Comparison of ENCODE assay signal across 11 cellular contexts in the genomic region with DNA sequence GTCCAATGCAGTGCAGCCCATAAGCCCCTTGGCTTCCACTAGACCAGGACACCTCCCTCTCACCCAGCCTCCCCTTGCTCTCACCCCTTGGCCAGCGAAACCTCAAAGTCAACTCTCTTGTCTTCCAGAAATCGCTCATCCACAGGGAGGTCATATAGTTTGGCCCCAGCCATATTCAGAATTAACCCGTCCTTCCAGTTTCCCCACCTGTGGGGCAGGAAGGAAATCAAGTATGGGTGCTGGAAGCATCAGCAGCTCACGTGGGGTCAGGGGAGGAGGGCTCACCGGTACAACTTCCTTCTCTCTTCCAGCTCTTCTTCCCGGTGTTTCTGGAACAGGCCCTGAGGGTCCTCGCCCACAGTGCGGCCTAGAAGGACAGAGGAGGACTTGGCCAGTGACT. TPM values are rescaled to one million over a fixed set of nuclear protein-coding genes. Genes with fewer than 3 reads are reported as not detected.
DNase-seq lines count a peak whose midpoint lies in the region; TF ChIP-seq lines count a peak whose summit lies in the region.
"Not testable (repeated sequence)": the region's sequence is repeated elsewhere in the genome, so short reads cannot be mapped to it uniquely, and the experiment has no call there.
"Had no signal": no experiment of that assay in that cellular context is flagged by ENCODE, and none has a peak within 500 bp of the region (broad histone marks: within the 10 kb centered on the region; RNA-seq: fewer than 3 reads in every experiment).

No MANE protein-coding gene starts in this region.

- H3K4me3 ChIP-seq in LNCaP clone FGC (ENCODE audit: low read depth, low read length) = peak overlapping the region; percentile 75
- H3K4me3 ChIP-seq in iPS-18c (ENCODE audit: insufficient read depth, low read depth, low read length) = peak overlapping the region; percentile 28; the same call in 1 of the 2 replicates
- not testable (repeated sequence) for H3K4me3 ChIP-seq in neuronal stem cell (ENCODE audit: low read length in 2 of 2)

- H3K36me3 Mint-ChIP-seq in H9 (ENCODE audit: insufficient read depth in 1 of 3, low read depth in 3 of 3); activated CD4-positive, alpha-beta T cell treated with anti-CD3 and anti-CD28 coated beads, Interleukin-2, amount 10 ng/mL, durations not matched to agents 24 days and 14 days (ENCODE audit: low read depth); endothelial cell (ENCODE audit: low read depth, unreplicated experiment): not testable (repeated sequence)

- H3K9ac ChIP-seq in H9 (ENCODE audit: extremely low read depth, insufficient read length, low read length); neuronal stem cell (ENCODE audit: low read depth, low read length, poor library complexity): not testable (repeated sequence)

- H4K20me1 ChIP-seq in H9 (ENCODE audit: control insufficient read depth, insufficient read depth, insufficient read length) = not testable (repeated sequence)

- not testable (repeated sequence) for H3K18ac ChIP-seq in H9 (ENCODE audit: insufficient read length, low read depth, low read length)
- peak overlapping the region; percentile 48 for H3K18ac ChIP-seq in neuronal stem cell (ENCODE audit: low read length)

- not testable (repeated sequence) for H3T11ph ChIP-seq in H9 (ENCODE audit: low read length)

- not testable (repeated sequence) for H3K4me1 ChIP-seq in H9 (ENCODE audit: insufficient read depth, low read length)
- peaks cover 4 to 14% of the 10 kb centered on the region in 2 donors for H3K4me1 ChIP-seq in neuronal stem cell (ENCODE audit: control insufficient read depth in 2 of 2, insufficient read depth in 1 of 2, low read depth in 1 of 2, low read length in 2 of 2)

- H3K23ac ChIP-seq in H9 (ENCODE audit: insufficient read length, low read depth, low read length); neuronal stem cell (ENCODE audit: low read depth, low read length, poor library complexity): not testable (repeated sequence)

- H2BK5ac ChIP-seq in H9 (ENCODE audit: insufficient read length, low read length); neuronal stem cell (ENCODE audit: low read length): not testable (repeated sequence)

- not testable (repeated sequence) for H2BK20ac ChIP-seq in H9 (ENCODE audit: low read depth, low read length, poor library complexity, severe bottlenecking)

- not testable (repeated sequence) for H2AFZ ChIP-seq in H9 (ENCODE audit: low read length); neuronal stem cell (ENCODE audit: low read length)

- not testable (repeated sequence) for H4K8ac ChIP-seq in H9 (replicated peaks; ENCODE audit: insufficient read length, low read depth, low read length); neuronal stem cell (ENCODE audit: low read depth, low read length)

- H3K4me2 ChIP-seq in H9 (ENCODE audit: insufficient read depth, insufficient read length, low read length) = peak overlapping the region; percentile 9
- not testable (repeated sequence) for H3K4me2 ChIP-seq in neuronal stem cell (ENCODE audit: insufficient read depth, low read length, poor library complexity, severe bottlenecking)

- DNase-seq in DMS53 (lab: John Stamatoyannopoulos, UW) = peak; percentile 52
- DNase-seq in H9; activated CD4-positive, alpha-beta T cell treated with anti-CD3 and anti-CD28 coated beads, Interleukin-2, amount 10 ng/mL, durations not matched to agents 24 days and 14 days; endothelial cell (ENCODE audit: low spot score); neuronal stem cell (ENCODE audit: low spot score): not testable (repeated sequence)
- DNase-seq in LNCaP clone FGC (ENCODE audit: low read depth) = peak; percentile 69

- not testable (repeated sequence) for H2BK120ac ChIP-seq in H9 (ENCODE audit: low read depth, low read length, poor library complexity, severe bottlenecking); neuronal stem cell (ENCODE audit: low read depth, low read length)

- not testable (repeated sequence) for H3K56ac ChIP-seq in H9 (ENCODE audit: insufficient read length, low read depth, low read length)

- peaks cover 30% of the 10 kb centered on the region; the same call in 1 of the 2 replicates for H3K27me3 ChIP-seq in H9 (ENCODE audit: insufficient read depth, low read length)
- peaks cover 5 to 76% (median 54%) of the 10 kb centered on the region in 3 experiments for H3K27me3 ChIP-seq in neuronal stem cell (ENCODE audit: control insufficient read depth in 3 of 3, insufficient read depth in 3 of 3, low read depth in 1 of 3, low read length in 3 of 3)

- peaks cover 14% of the 10 kb centered on the region for H3K23me2 ChIP-seq in H9 (ENCODE audit: insufficient read length, low read depth, low read length, poor library complexity, severe bottlenecking)

- intact Hi-C loops in activated CD4-positive, alpha-beta T cell treated with anti-CD3 and anti-CD28 coated beads, Interleukin-2, amount 10 ng/mL, durations not matched to agents 24 days and 14 days (cut with micrococcal nuclease) = loop anchor here (5.0 kb wide), 1 partner anchor 76 kb away; the partner anchor contains the start of gene GGT6

- H3K27ac Mint-ChIP-seq in H9; activated CD4-positive, alpha-beta T cell treated with anti-CD3 and anti-CD28 coated beads, Interleukin-2, amount 10 ng/mL, durations not matched to agents 24 days and 14 days; endothelial cell (ENCODE audit: unreplicated experiment): not testable (repeated sequence)

- not testable (repeated sequence) for H4K5ac ChIP-seq in H9 (ENCODE audit: insufficient read length, low read depth, low read length)

- not testable (repeated sequence) for H3K79me2 ChIP-seq in H9 (ENCODE audit: insufficient read depth, low read length)

- H3K4me1 Mint-ChIP-seq in H9 (peaks cover 38 to 52% of the 10 kb centered on the region in 2 experiments), endothelial cell (ENCODE audit: unreplicated experiment) (peaks cover 22% of the 10 kb centered on the region)
- peaks cover 24% of the 10 kb centered on the region for H3K4me1 Mint-ChIP-seq in activated CD4-positive, alpha-beta T cell treated with anti-CD3 and anti-CD28 coated beads, Interleukin-2, amount 10 ng/mL, durations not matched to agents 24 days and 14 days

- no CpG with 5 or more reads among the region's 8 CpGs for WGBS in H9 (ENCODE audit: extremely low coverage, insufficient read length, low lambda C conversion rate)
- no CpG with 5 or more reads among the region's 8 CpGs for whole genome bisulfite sequencing in neuronal stem cell (ENCODE audit: extremely low coverage in 2 of 2, insufficient read length in 2 of 2, insufficient replicate concordance in 1 of 2), 2 donors

- H3K14ac ChIP-seq in H9 (ENCODE audit: insufficient read depth, low read length); neuronal stem cell (ENCODE audit: low read length): not testable (repeated sequence)

- H3K4ac ChIP-seq in H9 (ENCODE audit: low read depth, low read length); neuronal stem cell (ENCODE audit: low read length): not testable (repeated sequence)

- not testable (repeated sequence) for H3K79me1 ChIP-seq in H9 (ENCODE audit: insufficient read depth, low read depth, low read length, poor library complexity, severe bottlenecking); neuronal stem cell (ENCODE audit: low read depth, low read length)

- H3K27me3 Mint-ChIP-seq in H9 (ENCODE audit: low read depth) (peaks cover 86% of the 10 kb centered on the region), endothelial cell (ENCODE audit: unreplicated experiment) (peaks cover 20% of the 10 kb centered on the region)
- peaks cover 77% of the 10 kb centered on the region for H3K27me3 Mint-ChIP-seq in activated CD4-positive, alpha-beta T cell treated with anti-CD3 and anti-CD28 coated beads, Interleukin-2, amount 10 ng/mL, durations not matched to agents 24 days and 14 days

- H3K36me3 ChIP-seq in neuronal stem cell (replicated peaks in 1 of 2; ENCODE audit: control insufficient read depth in 2 of 2, insufficient read depth in 2 of 2, low read length in 2 of 2) = not testable (repeated sequence)

- H4K91ac ChIP-seq in H9 (ENCODE audit: insufficient read length, low read depth, low read length); neuronal stem cell (ENCODE audit: low read depth, low read length, poor library complexity): not testable (repeated sequence)

- not testable (repeated sequence) for H3K27ac ChIP-seq in H9 (ENCODE audit: insufficient read length, low read depth, low read length); neuronal stem cell (replicated peaks; ENCODE audit: low read length)

- H3K4me3 Mint-ChIP-seq in H9 = peak overlapping the region in 1 of 2 experiments; percentile 77; a peak in 4 of 5 replicates
- H3K4me3 Mint-ChIP-seq in activated CD4-positive, alpha-beta T cell treated with anti-CD3 and anti-CD28 coated beads, Interleukin-2, amount 10 ng/mL, durations not matched to agents 24 days and 14 days = peak overlapping the region; percentile 65
- peak overlapping the region; percentile 79 for H3K4me3 Mint-ChIP-seq in endothelial cell (ENCODE audit: unreplicated experiment)

- H3K9me3 Mint-ChIP-seq in H9; activated CD4-positive, alpha-beta T cell treated with anti-CD3 and anti-CD28 coated beads, Interleukin-2, amount 10 ng/mL, durations not matched to agents 24 days and 14 days; endothelial cell (ENCODE audit: unreplicated experiment): not testable (repeated sequence)

- H2BK15ac ChIP-seq in H9 (ENCODE audit: low read depth, low read length); neuronal stem cell (ENCODE audit: low read length): not testable (repeated sequence)

- not testable (repeated sequence) for TF ChIP-seq CTCF in H9 (conservative IDR thresholded peaks at IDR 0.05); LNCaP clone FGC (IDR thresholded peaks at IDR 0.05; ENCODE audit: control insufficient read depth, extremely low read depth, insufficient read depth); endothelial cell (IDR thresholded peaks at IDR 0.05; ENCODE audit: unreplicated experiment)

- not testable (repeated sequence) for H2BK12ac ChIP-seq in H9 (ENCODE audit: insufficient read length, low read depth, low read length)
- H2BK12ac ChIP-seq in neuronal stem cell (ENCODE audit: low read length) = peak overlapping the region; percentile 41

- H2AK5ac ChIP-seq in H9 (ENCODE audit: insufficient read length, low read length); neuronal stem cell (ENCODE audit: low read depth, low read length): not testable (repeated sequence)

- H3K9me3 ChIP-seq in H9 (ENCODE audit: control insufficient read depth, low read depth, low read length); iPS-18c (ENCODE audit: control insufficient read depth, insufficient read depth, low read length); neuronal stem cell (replicated peaks in 1 of 2; ENCODE audit: control insufficient read depth in 2 of 2, insufficient read depth in 1 of 2, low read depth in 1 of 2, low read length in 2 of 2): not testable (repeated sequence)

RNA-seq across cellular contexts. Expression of gene ALOX15, which starts 2.7 kb away (rescaled TPM):
- total RNA-seq in H9 (2021) (0.31 and 0.39 TPM in 2 replicates), endothelial cell (ENCODE audit: unreplicated experiment) (17.0 TPM)
- not detected in 2 replicates for total RNA-seq in activated CD4-positive, alpha-beta T cell treated with anti-CD3 and anti-CD28 coated beads, Interleukin-2, amount 10 ng/mL, durations not matched to agents 24 days and 14 days
- polyA plus RNA-seq in neuronal stem cell (2013, experiment 1 of 2) = 0.21 TPM
- polyA plus RNA-seq in neuronal stem cell (2013, experiment 2 of 2) = 0.15 TPM
- total RNA-seq: A673, Daoy, M059J, Right ventricle myocardium superior had no signal

RNA-seq across cellular contexts. Expression of gene SMTNL2, which starts 54.4 kb away (rescaled TPM):
- total RNA-seq in H9 (2021) = 0.77 and 1.6 TPM in 2 replicates
- not detected in 2 replicates for total RNA-seq in activated CD4-positive, alpha-beta T cell treated with anti-CD3 and anti-CD28 coated beads, Interleukin-2, amount 10 ng/mL, durations not matched to agents 24 days and 14 days
- total RNA-seq in endothelial cell (ENCODE audit: unreplicated experiment) = 0.59 TPM
- polyA plus RNA-seq in neuronal stem cell (2013, experiment 1 of 2) = 8.7 TPM
- 9.0 TPM for polyA plus RNA-seq in neuronal stem cell (2013, experiment 2 of 2)
- total RNA-seq: A673, Daoy, M059J had no signal

Comparison
In these comparisons a context has a peak if more than half of its experiments do, and no peak if none do; other contexts are left out.
1. RNA of gene ALOX15, which starts 2.7 kb away (total RNA-seq): 17.0 TPM in endothelial cell (single experiment); 0.31 to 0.39 TPM in H9 and not detected in activated CD4-positive, alpha-beta T cell treated with anti-CD3 and anti-CD28 coated beads, Interleukin-2, amount 10 ng/mL, durations not matched to agents 24 days and 14 days; every median in the first group is over 10 times any median in the second.